In the genomic region with DNA sequence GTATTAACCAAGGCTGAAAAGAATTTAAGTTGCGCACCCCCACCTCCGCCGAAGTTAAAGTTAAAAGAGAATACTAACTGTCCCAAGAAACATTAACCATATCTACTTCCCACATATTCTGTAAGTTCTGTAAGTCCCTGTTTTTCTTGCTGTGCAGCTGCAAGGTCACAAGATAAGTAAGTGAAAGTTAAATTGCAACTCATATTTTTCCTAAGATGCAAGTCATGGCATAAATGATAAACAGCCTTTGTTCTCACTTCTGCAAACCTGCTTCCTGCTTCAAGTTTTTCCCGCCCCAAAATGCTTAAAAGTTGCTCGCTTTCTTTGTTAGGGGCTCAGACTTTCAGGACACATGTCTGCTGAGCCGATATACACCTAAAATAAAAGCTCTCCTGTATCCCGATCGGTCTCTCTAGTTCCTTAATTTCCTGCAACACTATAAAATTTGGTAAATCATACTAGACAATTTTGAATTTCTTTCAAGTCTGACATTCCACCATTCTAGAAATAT, we compare ENCODE assay signal across 1 cellular context.
A peak's percentile ranks its signal among the peaks of the same experiment; 100 is the strongest.
TF ChIP-seq lines count a peak whose summit lies in the region.

No MANE protein-coding gene starts in this region.

TF ChIP-seq in K562, 482 proteins besides CTCF, POLR2A, EP300 and RAD21 (continued from another document and continues in another):
- TF ChIP-seq AFF1 (IDR thresholded peaks at IDR 0.05; ENCODE audit: low read depth in 1 of 2, partially characterized antibody in 2 of 2): peak; percentile 55 to 81
- no peak for TF ChIP-seq ZKSCAN1 (IDR thresholded peaks at IDR 0.05; ENCODE audit: low read depth, low read length)
- no peak for TF ChIP-seq HDGF (IDR thresholded peaks at IDR 0.05)
- no peak for TF ChIP-seq NFYB (IDR thresholded peaks at IDR 0.05; ENCODE audit: extremely low read depth, insufficient read length)
- peak; percentile 73 for TF ChIP-seq BACH1 (tag; IDR thresholded peaks at IDR 0.05)
- no peak for TF ChIP-seq PHF20 (IDR thresholded peaks at IDR 0.05; ENCODE audit: partially characterized antibody)
- peak; percentile 99 for TF ChIP-seq SOX6 (IDR thresholded peaks at IDR 0.05)
- TF ChIP-seq HINFP (tag; conservative IDR thresholded peaks at IDR 0.05; ENCODE audit: low read depth): peak; percentile 39; the same call in 1 of the 2 replicates
- peak in 1 of 2 experiments; percentile 85; a peak in 1 of 4 replicates for TF ChIP-seq ZMIZ1 (IDR thresholded peaks at IDR 0.05; ENCODE audit: low read depth in 2 of 2, low read length in 2 of 2)
- TF ChIP-seq FOXP1 (CRISPR knock-in tag; IDR thresholded peaks at IDR 0.05): no peak
- peak; percentile 97 for TF ChIP-seq MEIS2 (IDR thresholded peaks at IDR 0.05; ENCODE audit: partially characterized antibody)
- TF ChIP-seq ZNF311 (CRISPR knock-in tag; IDR thresholded peaks at IDR 0.05): no peak
- peak; percentile 80; the same call in 1 of the 2 replicates for TF ChIP-seq TCF7 (IDR thresholded peaks at IDR 0.05; ENCODE audit: borderline replicate concordance)
- peak; percentile 54 for TF ChIP-seq HMGN3 (IDR thresholded peaks at IDR 0.05; ENCODE audit: borderline replicate concordance, extremely low read depth, insufficient read length, low read depth, low read length)
- TF ChIP-seq, protein P1, sequence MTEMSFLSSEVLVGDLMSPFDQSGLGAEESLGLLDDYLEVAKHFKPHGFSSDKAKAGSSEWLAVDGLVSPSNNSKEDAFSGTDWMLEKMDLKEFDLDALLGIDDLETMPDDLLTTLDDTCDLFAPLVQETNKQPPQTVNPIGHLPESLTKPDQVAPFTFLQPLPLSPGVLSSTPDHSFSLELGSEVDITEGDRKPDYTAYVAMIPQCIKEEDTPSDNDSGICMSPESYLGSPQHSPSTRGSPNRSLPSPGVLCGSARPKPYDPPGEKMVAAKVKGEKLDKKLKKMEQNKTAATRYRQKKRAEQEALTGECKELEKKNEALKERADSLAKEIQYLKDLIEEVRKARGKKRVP (CRISPR knock-in tag; IDR thresholded peaks at IDR 0.05): no peak
- peak; percentile 80 for TF ChIP-seq NEUROD1 (IDR thresholded peaks at IDR 0.05; ENCODE audit: borderline replicate concordance, low read depth, low read length, partially characterized antibody)
- TF ChIP-seq FOXA3 (CRISPR knock-in tag; conservative IDR thresholded peaks at IDR 0.05 in 1 of 2, IDR thresholded peaks at IDR 0.05 in 1 of 2): 0 out of 4 replicates have a peak, but pooled peaks of 1 of the 2 experiments have one; percentile 23
- peak in 1 of 2 experiments; percentile 98; a peak in 2 of 3 replicates for TF ChIP-seq CBX3 (IDR thresholded peaks at IDR 0.05; ENCODE audit: borderline replicate concordance in 1 of 2, low read length in 2 of 2)
- TF ChIP-seq, protein P2, sequence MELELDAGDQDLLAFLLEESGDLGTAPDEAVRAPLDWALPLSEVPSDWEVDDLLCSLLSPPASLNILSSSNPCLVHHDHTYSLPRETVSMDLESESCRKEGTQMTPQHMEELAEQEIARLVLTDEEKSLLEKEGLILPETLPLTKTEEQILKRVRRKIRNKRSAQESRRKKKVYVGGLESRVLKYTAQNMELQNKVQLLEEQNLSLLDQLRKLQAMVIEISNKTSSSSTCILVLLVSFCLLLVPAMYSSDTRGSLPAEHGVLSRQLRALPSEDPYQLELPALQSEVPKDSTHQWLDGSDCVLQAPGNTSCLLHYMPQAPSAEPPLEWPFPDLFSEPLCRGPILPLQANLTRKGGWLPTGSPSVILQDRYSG (tag; conservative IDR thresholded peaks at IDR 0.05; ENCODE audit: low read depth): peak; percentile 90; the same call in 1 of the 2 replicates
- peak; percentile 31 to 69 for TF ChIP-seq NCOA2 (IDR thresholded peaks at IDR 0.05; ENCODE audit: partially characterized antibody in 2 of 2)
- peak; percentile 86 for TF ChIP-seq TAF9B (IDR thresholded peaks at IDR 0.05; ENCODE audit: partially characterized antibody)
- TF ChIP-seq E2F3 (CRISPR knock-in tag; IDR thresholded peaks at IDR 0.05): peak; percentile 85; the same call in 1 of the 2 replicates
- peak; percentile 89 for TF ChIP-seq MAFK (IDR thresholded peaks at IDR 0.05; ENCODE audit: low read length)
- peak; percentile 58 for TF ChIP-seq ZNF197 (CRISPR knock-in tag; IDR thresholded peaks at IDR 0.05; ENCODE audit: low read depth)
- TF ChIP-seq CXXC5 (CRISPR knock-in tag; IDR thresholded peaks at IDR 0.05): peak; percentile 38
- peak in 1 of 2 experiments; percentile 34; a peak in 1 of 4 replicates for TF ChIP-seq MAZ (CRISPR knock-in tag; conservative IDR thresholded peaks at IDR 0.05 in 1 of 2, IDR thresholded peaks at IDR 0.05 in 1 of 2)
- TF ChIP-seq RBM39 (optimal IDR thresholded peaks at IDR 0.05; ENCODE audit: low read depth, low read length): no peak
- TF ChIP-seq ATF3 (IDR thresholded peaks at IDR 0.05): 0 out of 2 replicates have a peak, but pooled peaks have one; percentile 29
- TF ChIP-seq ATF3 (CRISPR knock-in tag; conservative IDR thresholded peaks at IDR 0.05): no peak
- TF ChIP-seq, protein P3, sequence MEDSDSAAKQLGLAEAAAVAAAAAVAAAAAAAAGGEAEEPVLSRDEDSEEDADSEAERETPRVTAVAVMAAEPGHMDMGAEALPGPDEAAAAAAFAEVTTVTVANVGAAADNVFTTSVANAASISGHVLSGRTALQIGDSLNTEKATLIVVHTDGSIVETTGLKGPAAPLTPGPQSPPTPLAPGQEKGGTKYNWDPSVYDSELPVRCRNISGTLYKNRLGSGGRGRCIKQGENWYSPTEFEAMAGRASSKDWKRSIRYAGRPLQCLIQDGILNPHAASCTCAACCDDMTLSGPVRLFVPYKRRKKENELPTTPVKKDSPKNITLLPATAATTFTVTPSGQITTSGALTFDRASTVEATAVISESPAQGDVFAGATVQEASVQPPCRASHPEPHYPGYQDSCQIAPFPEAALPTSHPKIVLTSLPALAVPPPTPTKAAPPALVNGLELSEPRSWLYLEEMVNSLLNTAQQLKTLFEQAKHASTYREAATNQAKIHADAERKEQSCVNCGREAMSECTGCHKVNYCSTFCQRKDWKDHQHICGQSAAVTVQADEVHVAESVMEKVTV (CRISPR knock-in tag; IDR thresholded peaks at IDR 0.05): peak; percentile 27; the same call in 1 of the 2 replicates
- 0 out of 2 replicates have a peak, but pooled peaks have one; percentile 22 for TF ChIP-seq ZNF436 (CRISPR knock-in tag; IDR thresholded peaks at IDR 0.05)
- TF ChIP-seq PHB2 (IDR thresholded peaks at IDR 0.05; ENCODE audit: low read depth): no peak
- peak; percentile 65 to 82; a peak in 2 of 4 replicates for TF ChIP-seq RCOR1 (IDR thresholded peaks at IDR 0.05; ENCODE audit: borderline replicate concordance in 1 of 2, low read depth in 2 of 2, low read length in 2 of 2)
- TF ChIP-seq KLF6 (CRISPR knock-in tag; IDR thresholded peaks at IDR 0.05; ENCODE audit: borderline replicate concordance): peak; percentile 58; the same call in 1 of the 2 replicates
- TF ChIP-seq PML (IDR thresholded peaks at IDR 0.05; ENCODE audit: low read length): peak; percentile 94
- peak; percentile 52; the same call in 1 of the 2 replicates for TF ChIP-seq ATF7 (IDR thresholded peaks at IDR 0.05)
- peak in 1 of 2 experiments; percentile 46; a peak in 1 of 4 replicates for TF ChIP-seq NRF1 (conservative IDR thresholded peaks at IDR 0.05 in 1 of 2, IDR thresholded peaks at IDR 0.05 in 1 of 2)
- no peak for TF ChIP-seq HLTF (IDR thresholded peaks at IDR 0.05)
- TF ChIP-seq PBX2 (CRISPR knock-in tag; IDR thresholded peaks at IDR 0.05; ENCODE audit: low read depth): no peak
- TF ChIP-seq PBX2 (tag; conservative IDR thresholded peaks at IDR 0.05; ENCODE audit: low read depth): peak; percentile 97
- peak; percentile 97 for TF ChIP-seq TEAD4 (IDR thresholded peaks at IDR 0.05; ENCODE audit: low read length)
- TF ChIP-seq TEAD4 (CRISPR knock-in tag; IDR thresholded peaks at IDR 0.05; ENCODE audit: borderline replicate concordance): no peak
- no peak for TF ChIP-seq ZNF134 (CRISPR knock-in tag; conservative IDR thresholded peaks at IDR 0.05)
- TF ChIP-seq NFE2L1 (tag; IDR thresholded peaks at IDR 0.05; ENCODE audit: borderline replicate concordance, low read depth): peak; percentile 75
- TF ChIP-seq RBM25 (IDR thresholded peaks at IDR 0.05; ENCODE audit: low read depth, low read length, severe bottlenecking): no peak
